Comparison of ENCODE assay signal across 22 cellular contexts in genomic region chr2:142536964-142537363, GRCh38.
"Had no signal": no experiment of that assay in that cellular context is flagged by ENCODE, and none has a peak within 500 bp of the region (broad histone marks: within the 10 kb centered on the region; RNA-seq: fewer than 3 reads in every experiment).

No MANE protein-coding gene starts in this region.

- H3K4me3 ChIP-seq: K562, SJSA1, SK-N-MC had no signal

- H3K9me3 ChIP-seq: SJSA1 had no signal

- H3K27ac Mint-ChIP-seq: IgD-negative memory B cell had no signal

- H3K4me3 Mint-ChIP-seq: IgD-negative memory B cell had no signal

- H3K4me2 ChIP-seq: KMS-11 had no signal

- DNase-seq: MV-4-11, NCI-H1048, NCI-H1105, NCI-H1417, NCI-H1436 treated with DMSO at 0.1 percent for 48 hours, NCI-H1694, NCI-H1930, NCI-H2081, NCI-H2107, NCI-H226, NCI-H510A, NCI-H524 treated with DMSO at 0.1 percent for 48 hours, NCI-H69, NCI-H774, Right ventricle myocardium superior, RPMI8226, SIG-M5 had no signal

- H3K9ac ChIP-seq: KMS-11 had no signal

- H3K4me1 ChIP-seq: SJSA1 had no signal

- H3K36me3 ChIP-seq: SJSA1 had no signal

- H3K27me3 ChIP-seq: SJSA1 had no signal

- H3K27ac ChIP-seq: KMS-11, SJSA1, SK-N-MC had no signal

- ATAC-seq: K562 had no signal

- H3K4me1 Mint-ChIP-seq: IgD-negative memory B cell had no signal
